Comparison of ENCODE assay signal across 1 cellular context in the genomic region with DNA sequence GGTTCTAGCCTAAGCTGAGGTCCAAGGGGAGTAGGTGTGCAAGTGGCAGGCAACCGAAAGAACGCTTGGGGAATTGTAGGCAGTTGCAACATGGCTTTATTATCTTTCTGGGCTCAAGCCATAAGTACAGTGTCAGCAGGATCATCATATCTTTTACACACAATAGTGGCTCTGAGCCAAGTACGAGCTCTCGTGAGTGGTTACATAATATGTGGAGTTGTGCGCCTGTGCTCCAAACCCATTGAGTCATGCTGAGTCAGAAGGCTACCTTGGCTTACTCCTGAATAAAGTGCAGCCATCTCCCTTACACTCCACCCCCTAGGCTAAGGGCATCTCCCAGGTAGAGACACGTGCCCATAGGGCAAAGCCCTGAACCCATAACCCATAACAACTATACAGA.
TF ChIP-seq lines count a peak whose summit lies in the region.

No MANE protein-coding gene starts in this region.

TF ChIP-seq in IMR-90, 13 proteins besides CTCF, POLR2A, EP300 and RAD21 (continued from another document):
- TF ChIP-seq ELK1 (IDR thresholded peaks at IDR 0.05; ENCODE audit: borderline replicate concordance, low read depth, low read length) = no peak
- no peak for TF ChIP-seq MAFK (IDR thresholded peaks at IDR 0.05; ENCODE audit: low read depth, low read length)
- no peak for TF ChIP-seq FOS (IDR thresholded peaks at IDR 0.05; ENCODE audit: low read depth, low read length)
- no peak for TF ChIP-seq RFX5 (IDR thresholded peaks at IDR 0.05; ENCODE audit: low read depth, low read length)
- no peak for TF ChIP-seq CHD1 (IDR thresholded peaks at IDR 0.05; ENCODE audit: low read depth, low read length)
- no peak for TF ChIP-seq MAZ (IDR thresholded peaks at IDR 0.05; ENCODE audit: borderline replicate concordance, low read depth, low read length)
